In genomic region chr6:34709386-34709785, GRCh38 we compare ENCODE assay signal across 8 cellular contexts. TPM values are rescaled to one million over a fixed set of nuclear protein-coding genes. Genes with fewer than 3 reads are reported as not detected.
A peak's percentile ranks its signal among the peaks of the same experiment; 100 is the strongest.
DNase-seq lines count a peak whose midpoint lies in the region; TF ChIP-seq lines count a peak whose summit lies in the region.

No MANE protein-coding gene starts in this region.

- no TSS peak for BruUV-seq in OCI-LY7 (replicated peaks; lab: Mats Ljungman, UMichigan)

- H3K9ac ChIP-seq in stomach smooth muscle (ENCODE audit: low read length in 2 of 2) = no peak overlapping the region

- no peak overlapping the region for H3K4me2 ChIP-seq in OCI-LY7 (ENCODE audit: low read length)

- H3K4me1 ChIP-seq in stomach smooth muscle (ENCODE audit: control insufficient read depth, insufficient read depth, low read length) = peaks cover 4% of the 10 kb centered on the region
- peaks cover 9% of the 10 kb centered on the region for H3K4me1 ChIP-seq in OCI-LY7 (ENCODE audit: insufficient read depth, low read length, poor library complexity, severe bottlenecking)

- peak; percentile 18 for DNase-seq in M059J (ENCODE audit: low read depth)
- peak; percentile 39 for DNase-seq in brain pericyte (ENCODE audit: low read depth, low spot score)
- peak; percentile 56 for DNase-seq in iris pigment epithelial cell (ENCODE audit: low read depth)
- DNase-seq in OCI-LY7 (ENCODE audit: low spot score) = no peak
- no peak for DNase-seq in activated CD8-positive, alpha-beta memory T cell treated with anti-CD3 and anti-CD28 coated beads for 24 hours
- DNase-seq in MV-4-11 (lab: John Stamatoyannopoulos, UW) = no peak
- no peak for DNase-seq in GM19238 (ENCODE audit: insufficient read length, low spot score)

- H3K4me3 ChIP-seq in stomach smooth muscle (ENCODE audit: low read length in 2 of 2) (no peak overlapping the region), OCI-LY7 (ENCODE audit: low read depth, low read length, poor library complexity, severe bottlenecking) (no peak overlapping the region)

- intact Hi-C loops in OCI-LY7 (cut with micrococcal nuclease; ENCODE audit: unreplicated experiment) = no loop called here

- H3K9me2 ChIP-seq in OCI-LY7 (ENCODE audit: insufficient read depth, low read length) = no peaks in the 10 kb centered on the region

- CTCF ChIA-PET in OCI-LY7 (lab: Charles Lee; ENCODE audit: unreplicated experiment) = no interaction called here

- H2AFZ ChIP-seq in OCI-LY7 (ENCODE audit: low read length) = no peak overlapping the region

- no peaks in the 10 kb centered on the region for H3K79me2 ChIP-seq in OCI-LY7 (ENCODE audit: insufficient read depth, low read depth, low read length)

- no peaks in the 10 kb centered on the region for H4K20me1 ChIP-seq in OCI-LY7 (ENCODE audit: insufficient read depth, low read length)

- H3K27me3 ChIP-seq in stomach smooth muscle (ENCODE audit: control insufficient read depth in 1 of 2, insufficient read depth in 2 of 2, low read length in 2 of 2) = no peaks in the 10 kb centered on the region

- no peak for TF ChIP-seq CTCF in OCI-LY7 (conservative IDR thresholded peaks at IDR 0.05; ENCODE audit: low read length)

- no peaks in the 10 kb centered on the region for H3K9me3 ChIP-seq in stomach smooth muscle (ENCODE audit: control insufficient read depth in 2 of 2, low read length in 2 of 2)
- no peaks in the 10 kb centered on the region for H3K9me3 ChIP-seq in OCI-LY7 (ENCODE audit: low read length)

- peak overlapping the region; percentile 70 for H3K27ac ChIP-seq in stomach smooth muscle (ENCODE audit: low read length)
- H3K27ac ChIP-seq in OCI-LY7 (ENCODE audit: low read depth, low read length, poor library complexity, severe bottlenecking) = no peak overlapping the region

- no peaks in the 10 kb centered on the region for H3K36me3 ChIP-seq in stomach smooth muscle (ENCODE audit: control insufficient read depth in 2 of 2, insufficient read depth in 2 of 2, low read length in 2 of 2)
- no peaks in the 10 kb centered on the region for H3K36me3 ChIP-seq in OCI-LY7 (ENCODE audit: insufficient read depth, low read length)

- POLR2A ChIA-PET in OCI-LY7 (lab: Charles Lee) = no interaction called here

RNA-seq across cellular contexts. Expression of gene ILRUN, which starts 12.8 kb away (rescaled TPM):
- 74.6 and 82.9 TPM in 2 replicates for total RNA-seq in M059J (2014; rRNA removed; shearing (Covaris generic))
- 25.6 and 27.1 TPM in 2 replicates for total RNA-seq in OCI-LY7 (2014; rRNA removed; shearing (Covaris generic))
- 77.6 and 82.7 TPM in 2 replicates for total RNA-seq in OCI-LY7 (2022)

RNA-seq across cellular contexts. Expression of gene SNRPC, which starts 47.9 kb away (rescaled TPM):
- 304 and 338 TPM in 2 replicates for total RNA-seq in M059J (2014; rRNA removed; shearing (Covaris generic))
- total RNA-seq in OCI-LY7 (2014; rRNA removed; shearing (Covaris generic)) = 158 and 210 TPM in 2 replicates
- 177 and 184 TPM in 2 replicates for total RNA-seq in OCI-LY7 (2022)

Comparison
In these comparisons a context has a peak if more than half of its experiments do, and no peak if none do; other contexts are left out.
1. DNase-seq: peak in M059J (single experiment), brain pericyte (single experiment) and iris pigment epithelial cell (single experiment); none in OCI-LY7 (single experiment), activated CD8-positive, alpha-beta memory T cell treated with anti-CD3 and anti-CD28 coated beads for 24 hours (single experiment), MV-4-11 (single experiment) and GM19238 (single experiment).